ENCODE assay signal across 11 cellular contexts in genomic region chr10:50992356-50992866, GRCh38.
A peak's percentile ranks its signal among the peaks of the same experiment; 100 is the strongest.
DNase-seq lines count a peak whose midpoint lies in the region; ATAC-seq and TF ChIP-seq lines count a peak whose summit lies in the region.
"Had no signal": no experiment of that assay in that cellular context is flagged by ENCODE, and none has a peak within 500 bp of the region (broad histone marks: within the 10 kb centered on the region; RNA-seq: fewer than 3 reads in every experiment).

No MANE protein-coding gene starts in this region.

- H3K79me2 ChIP-seq in ACC112 (ENCODE audit: control insufficient read depth, insufficient read depth, low read length, unreplicated experiment): no peaks in the 10 kb centered on the region
- no peaks in the 10 kb centered on the region for H3K79me2 ChIP-seq in SK-N-SH (ENCODE audit: insufficient read depth)

- no peaks in the 10 kb centered on the region for H3K9me3 ChIP-seq in SK-N-SH
- H3K9me3 ChIP-seq: neutrophil had no signal

- no peak for TF ChIP-seq RAD21 in SK-N-SH (IDR thresholded peaks at IDR 0.05; ENCODE audit: low read length)

- H3K4me1 Mint-ChIP-seq in nephron progenitor cell (peaks cover 26% of the 10 kb centered on the region), CD14-positive monocyte (peaks cover 5% of the 10 kb centered on the region)
- H3K4me1 Mint-ChIP-seq in activated naive CD8-positive, alpha-beta T cell treated with anti-CD3 and anti-CD28 coated beads for 36 hours: peaks cover 3% of the 10 kb centered on the region

- no peaks in the 10 kb centered on the region for H3K27me3 ChIP-seq in ACC112 (ENCODE audit: insufficient read depth, low read length)
- no peaks in the 10 kb centered on the region; the same call in 1 of the 2 replicates for H3K27me3 ChIP-seq in SK-N-SH (ENCODE audit: insufficient read depth)

- DNase-seq in SK-N-SH: peak; percentile 26
- no peak for DNase-seq in Right ventricle myocardium superior
- peak; percentile 14 for DNase-seq in nephron progenitor cell
- DNase-seq in activated naive CD8-positive, alpha-beta T cell treated with anti-CD3 and anti-CD28 coated beads for 36 hours: no peak
- no peak for DNase-seq in CD14-positive monocyte (ENCODE audit: low spot score)
- no peak for DNase-seq in GM03348 (ENCODE audit: low spot score)
- DNase-seq in OCI-M1 (lab: John Stamatoyannopoulos, UW): no peak
- DNase-seq: CD8-positive, alpha-beta T cell had no signal

- ATAC-seq in Right ventricle myocardium superior (ENCODE audit: poor library complexity): peak; percentile 31
- ATAC-seq: CD8-positive, alpha-beta T cell had no signal

- 52% methylated on average over 13 of the region's 13 CpGs for WGBS in SK-N-SH (ENCODE audit: low lambda C conversion rate)

- H3F3A ChIP-seq in SK-N-SH (replicated peaks; ENCODE audit: insufficient read depth): no peaks in the 10 kb centered on the region

- H3K9me3 Mint-ChIP-seq in nephron progenitor cell (no peaks in the 10 kb centered on the region), CD14-positive monocyte (peaks cover 0 to 5% (median 1%) of the 10 kb centered on the region in 7 donors)
- H3K9me3 Mint-ChIP-seq in activated naive CD8-positive, alpha-beta T cell treated with anti-CD3 and anti-CD28 coated beads for 36 hours: no peaks in the 10 kb centered on the region
- H3K9me3 Mint-ChIP-seq: CD8-positive, alpha-beta T cell had no signal

- no peak overlapping the region; the same call in 1 of the 2 replicates for H3K9ac ChIP-seq in SK-N-SH

- intact Hi-C loops in Right ventricle myocardium superior (cut with DNase I): no loop called here
- intact Hi-C loops in CD14-positive monocyte (cut with micrococcal nuclease): no loop called here

- TF ChIP-seq EP300 in SK-N-SH (IDR thresholded peaks at IDR 0.05; ENCODE audit: borderline replicate concordance in 1 of 2, low read depth in 1 of 2, low read length in 1 of 2): no peak

- H3K27ac Mint-ChIP-seq in nephron progenitor cell: peak overlapping the region; percentile 36
- no peak overlapping the region for H3K27ac Mint-ChIP-seq in activated naive CD8-positive, alpha-beta T cell treated with anti-CD3 and anti-CD28 coated beads for 36 hours
- H3K27ac Mint-ChIP-seq in CD14-positive monocyte: no peak overlapping the region
- H3K27ac Mint-ChIP-seq: CD8-positive, alpha-beta T cell had no signal

- H3K4me3 Mint-ChIP-seq in nephron progenitor cell (peak overlapping the region; percentile 98), CD14-positive monocyte (peak overlapping the region in 1 of 2 donors; percentile 63)
- no peak overlapping the region for H3K4me3 Mint-ChIP-seq in activated naive CD8-positive, alpha-beta T cell treated with anti-CD3 and anti-CD28 coated beads for 36 hours
- H3K4me3 Mint-ChIP-seq: CD8-positive, alpha-beta T cell had no signal

- H3K27me3 Mint-ChIP-seq in nephron progenitor cell (ENCODE audit: low read depth, poor library complexity) (peaks cover 13% of the 10 kb centered on the region), CD14-positive monocyte (ENCODE audit: low read depth in 3 of 3) (peaks cover 44 to 61% (median 48%) of the 10 kb centered on the region in 3 donors)
- H3K27me3 Mint-ChIP-seq in activated naive CD8-positive, alpha-beta T cell treated with anti-CD3 and anti-CD28 coated beads for 36 hours: peaks cover 60% of the 10 kb centered on the region

- CTCF ChIA-PET in SK-N-SH (lab: Yijun Ruan, JAX): interaction anchor here (0.9 to 1.5 kb wide), 8 partner anchors 10 to 1224 kb away, joined by 3 to 4 read pairs (median 3); no protein-coding TSS in a partner anchor

- H3K4me3 ChIP-seq in ACC112 (ENCODE audit: low read depth, low read length) (peak overlapping the region; percentile 86), SK-N-SH (ENCODE audit: low read depth in 2 of 2, low read length in 1 of 2) (peak overlapping the region in 1 of 2 experiments; percentile 73; a peak in 3 of 4 replicates)

- no peak for TF ChIP-seq CTCF in SK-N-SH (IDR thresholded peaks at IDR 0.05)
- no peak for TF ChIP-seq CTCF in nephron progenitor cell (IDR thresholded peaks at IDR 0.05)
- TF ChIP-seq CTCF in CD14-positive monocyte (IDR thresholded peaks at IDR 0.05): no peak

- H2AFZ ChIP-seq in ACC112 (ENCODE audit: low read length, unreplicated experiment): peak overlapping the region; percentile 72
- H2AFZ ChIP-seq in SK-N-SH (ENCODE audit: low read depth): peak overlapping the region; percentile 90; the same call in 1 of the 2 replicates

- no peaks in the 10 kb centered on the region for H3K36me3 Mint-ChIP-seq in nephron progenitor cell (ENCODE audit: low read depth)
- no peaks in the 10 kb centered on the region for H3K36me3 Mint-ChIP-seq in activated naive CD8-positive, alpha-beta T cell treated with anti-CD3 and anti-CD28 coated beads for 36 hours
- H3K36me3 Mint-ChIP-seq in CD14-positive monocyte: peaks cover 0 to 4% of the 10 kb centered on the region in 2 donors
- H3K36me3 Mint-ChIP-seq: CD8-positive, alpha-beta T cell had no signal

- H4K20me1 ChIP-seq in SK-N-SH (ENCODE audit: insufficient read depth): no peaks in the 10 kb centered on the region

- POLR2A ChIA-PET in SK-N-SH (lab: Yijun Ruan, JAX): no interaction called here

- H3K27ac ChIP-seq in ACC112 (ENCODE audit: low read depth, low read length) (peak overlapping the region; percentile 59; the same call in 1 of the 2 replicates), SK-N-SH (ENCODE audit: low read depth in 2 of 2, low read length in 1 of 2) (peak overlapping the region in 1 of 2 experiments; percentile 16; a peak in 2 of 4 replicates)
- H3K27ac ChIP-seq: HL-60, neutrophil had no signal

- no peaks in the 10 kb centered on the region for H3K36me3 ChIP-seq in ACC112 (ENCODE audit: insufficient read depth, low read length)
- H3K36me3 ChIP-seq in SK-N-SH (replicated peaks in 1 of 2; ENCODE audit: control insufficient read depth in 1 of 2, insufficient read depth in 2 of 2, low read length in 1 of 2): no peaks in the 10 kb centered on the region
- H3K36me3 ChIP-seq: neutrophil had no signal

- H3K4me1 ChIP-seq in ACC112 (ENCODE audit: control insufficient read depth, insufficient read depth, low read length, unreplicated experiment): peaks cover 19% of the 10 kb centered on the region
- peaks cover 0 to 11% of the 10 kb centered on the region in 2 experiments; a peak in 1 of 4 replicates for H3K4me1 ChIP-seq in SK-N-SH (ENCODE audit: control insufficient read depth in 1 of 2, insufficient read depth in 2 of 2, low read depth in 1 of 2, low read length in 1 of 2)

- peak overlapping the region; percentile 87 for H3K4me2 ChIP-seq in SK-N-SH

- no peaks in the 10 kb centered on the region for H3K9me2 ChIP-seq in SK-N-SH

TF ChIP-seq in SK-N-SH, 30 proteins besides CTCF, POLR2A, EP300 and RAD21:
- TF ChIP-seq JUND (IDR thresholded peaks at IDR 0.05) (no peak), CHD2 (IDR thresholded peaks at IDR 0.05; ENCODE audit: low read length, partially characterized antibody) (no peak), USF2 (IDR thresholded peaks at IDR 0.05; ENCODE audit: borderline replicate concordance, low read depth, low read length) (no peak), TAF1 (IDR thresholded peaks at IDR 0.05; ENCODE audit: borderline replicate concordance, low read depth, low read length) (no peak), PBX3 (IDR thresholded peaks at IDR 0.05) (no peak), RCOR1 (IDR thresholded peaks at IDR 0.05; ENCODE audit: low read length) (no peak), FOXJ3 (CRISPR knock-in tag; IDR thresholded peaks at IDR 0.05) (no peak)

Comparison
In these comparisons a context has a peak if more than half of its experiments do, and no peak if none do; other contexts are left out.
1. DNase-seq: peak in SK-N-SH (single experiment) and nephron progenitor cell (single experiment); none in Right ventricle myocardium superior (single experiment), activated naive CD8-positive, alpha-beta T cell treated with anti-CD3 and anti-CD28 coated beads for 36 hours (single experiment), CD14-positive monocyte (single experiment), GM03348 (single experiment) and OCI-M1 (single experiment).